In the genomic region with DNA sequence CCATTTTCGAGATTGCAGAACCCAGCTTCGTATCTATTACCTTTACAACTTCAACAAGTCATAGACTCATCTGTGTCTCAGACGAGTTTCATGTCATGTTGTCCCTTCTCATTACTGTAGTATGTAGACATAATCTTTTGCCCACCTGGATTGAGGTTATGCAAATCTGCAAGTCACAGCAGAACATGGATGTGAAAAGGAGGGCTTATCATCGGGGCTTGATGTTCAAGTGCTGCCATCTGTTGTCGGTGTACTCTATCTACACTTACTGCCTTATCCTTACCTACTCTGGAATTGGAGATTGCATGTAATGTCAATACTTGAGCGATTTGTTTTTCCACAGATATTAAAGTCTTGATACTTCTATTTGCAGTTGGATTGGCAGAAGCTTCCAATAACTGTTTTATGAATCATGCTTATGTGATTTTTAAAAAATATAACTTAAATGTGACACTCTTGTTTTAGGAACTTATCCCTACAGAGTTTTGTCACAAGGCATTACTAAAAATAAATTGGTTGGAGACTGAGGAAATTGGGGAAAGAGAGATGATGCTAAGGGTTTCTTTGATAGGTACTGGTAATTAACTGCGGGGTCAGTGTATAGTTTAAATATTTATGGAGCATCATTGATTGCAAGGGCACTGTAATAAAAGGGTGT, we compare ENCODE assay signal across 8 cellular contexts. TPM values are rescaled to one million over a fixed set of nuclear protein-coding genes. Genes with fewer than 3 reads are reported as not detected.
DNase-seq lines count a peak whose midpoint lies in the region; ATAC-seq and TF ChIP-seq lines count a peak whose summit lies in the region.

No MANE protein-coding gene starts in this region.

- TF ChIP-seq RAD21 in SK-N-SH (IDR thresholded peaks at IDR 0.05; ENCODE audit: low read length): peak; percentile 88

- peaks cover 1 to 2% (median 2%) of the 10 kb centered on the region in 3 donors for H3K27me3 Mint-ChIP-seq in CD14-positive monocyte (ENCODE audit: low read depth in 3 of 3)
- H3K27me3 Mint-ChIP-seq in MCF 10A (ENCODE audit: insufficient read depth, unreplicated experiment): no peaks in the 10 kb centered on the region

- H3K4me3 ChIP-seq in SK-N-SH (ENCODE audit: low read depth in 2 of 2, low read length in 1 of 2) (no peak overlapping the region; a peak in 1 of 4 replicates), stomach (no peak overlapping the region)

- 30% methylated on average over 7 of the region's 7 CpGs for WGBS in SK-N-SH (ENCODE audit: low lambda C conversion rate)
- WGBS in stomach, 5 donors: 25 to 33% (median 28%) methylated on average over 7 of the region's 7 CpGs

- intact Hi-C loops in CD14-positive monocyte (cut with micrococcal nuclease): loop anchor here in 1 of 2 donors (10.0 kb wide), 1 partner anchor 120 kb away; the partner anchor contains the start of gene DCBLD1
- intact Hi-C loops in MCF 10A (cut with micrococcal nuclease): loop anchor here (1.0 to 2.0 kb wide), 5 partner anchors 156 to 632 kb away; no protein-coding TSS in a partner anchor
- intact Hi-C loops in left colon (cut with DNase I, micrococcal nuclease): loop anchor here in 1 of 2 donors (5.0 kb wide), 2 partner anchors 163 to 263 kb away; no protein-coding TSS in a partner anchor
- intact Hi-C loops in stomach (cut with DNase I; ENCODE audit: low total_unique reads): no loop called here

- CTCF ChIA-PET in SK-N-SH (lab: Yijun Ruan, JAX) (interaction anchor here (0.6 to 8.1 kb wide), 21 partner anchors 9 to 260 kb away, joined by 3 to 108 read pairs (median 4); no protein-coding TSS in a partner anchor), MCF 10A (lab: Yijun Ruan, JAX) (interaction anchor here (0.5 to 5.9 kb wide), 44 partner anchors 11 to 1075 kb away, joined by 3 to 50 read pairs (median 4); partner anchors contain the start of genes DCBLD1 and ROS1)

- H3K4me3 Mint-ChIP-seq in CD14-positive monocyte (no peak overlapping the region), MCF 10A (ENCODE audit: unreplicated experiment) (no peak overlapping the region)

- H3K79me2 ChIP-seq in SK-N-SH (ENCODE audit: insufficient read depth): peaks cover 21% of the 10 kb centered on the region

- H3K9ac ChIP-seq in SK-N-SH: no peak overlapping the region

- no peak for DNase-seq in CD14-positive monocyte (ENCODE audit: low spot score)
- peak; percentile 39 for DNase-seq in NCI-H1048 (lab: John Stamatoyannopoulos, UW)
- DNase-seq in SK-N-SH: peak; percentile 67
- peak; percentile 78 for DNase-seq in MCF 10A (ENCODE audit: unreplicated experiment)
- DNase-seq in left colon: peak; percentile 26 to 45
- DNase-seq in stomach: peak; percentile 39

- H3K9me3 ChIP-seq in SK-N-SH (no peaks in the 10 kb centered on the region), stomach (no peaks in the 10 kb centered on the region)

- no TSS peak for BruUV-seq in MCF 10A (replicated peaks; lab: Mats Ljungman, UMichigan)

- no peaks in the 10 kb centered on the region for H3K36me3 Mint-ChIP-seq in CD14-positive monocyte
- H3K36me3 Mint-ChIP-seq in MCF 10A (ENCODE audit: insufficient read depth, unreplicated experiment): no peaks in the 10 kb centered on the region

- TF ChIP-seq EP300 in SK-N-SH (IDR thresholded peaks at IDR 0.05; ENCODE audit: borderline replicate concordance in 1 of 2, low read depth in 1 of 2, low read length in 1 of 2) (no peak), stomach (IDR thresholded peaks at IDR 0.05) (no peak)

- H3K9me2 ChIP-seq in SK-N-SH: no peaks in the 10 kb centered on the region

- no peak overlapping the region for H2AFZ ChIP-seq in SK-N-SH (ENCODE audit: low read depth)

- H3K4me2 ChIP-seq in SK-N-SH: no peak overlapping the region

- ATAC-seq in GM18511 (IDR thresholded peaks at IDR 0.05; ENCODE audit: unreplicated experiment) (peak; percentile 38), HG02852 (IDR thresholded peaks at IDR 0.05; ENCODE audit: unreplicated experiment) (peak; percentile 42), left colon (peak; percentile 24)

- no peak for TF ChIP-seq POLR2A in stomach (IDR thresholded peaks at IDR 0.05)

- H3K9me3 Mint-ChIP-seq in CD14-positive monocyte (peaks cover 0 to 1% (median 0%) of the 10 kb centered on the region in 7 donors), MCF 10A (ENCODE audit: unreplicated experiment) (no peaks in the 10 kb centered on the region)

- H3K4me1 Mint-ChIP-seq in CD14-positive monocyte (peaks cover 31% of the 10 kb centered on the region), MCF 10A (ENCODE audit: insufficient read depth, unreplicated experiment) (peaks cover 6% of the 10 kb centered on the region)

- peak; percentile 73 for TF ChIP-seq CTCF in CD14-positive monocyte (IDR thresholded peaks at IDR 0.05)
- peak; percentile 84 for TF ChIP-seq CTCF in SK-N-SH (IDR thresholded peaks at IDR 0.05)
- TF ChIP-seq CTCF in MCF 10A (IDR thresholded peaks at IDR 0.05; ENCODE audit: unreplicated experiment): peak; percentile 76
- peak in 5 of 7 experiments; percentile 50 to 72 (median 63) for TF ChIP-seq CTCF in stomach (IDR thresholded peaks at IDR 0.05)

- H3K27ac ChIP-seq in SK-N-SH (ENCODE audit: low read depth in 2 of 2, low read length in 1 of 2) (no peak overlapping the region), stomach (no peak overlapping the region)

- H3K27ac Mint-ChIP-seq in CD14-positive monocyte: no peak overlapping the region
- H3K27ac Mint-ChIP-seq in MCF 10A (ENCODE audit: low read depth, unreplicated experiment): no peak overlapping the region

- H3K36me3 ChIP-seq in SK-N-SH (replicated peaks in 1 of 2; ENCODE audit: control insufficient read depth in 1 of 2, insufficient read depth in 2 of 2, low read length in 1 of 2): no peaks in the 10 kb centered on the region
- H3K36me3 ChIP-seq in stomach: no peaks in the 10 kb centered on the region

- H3F3A ChIP-seq in SK-N-SH (replicated peaks; ENCODE audit: insufficient read depth): peaks cover 8% of the 10 kb centered on the region

- POLR2A ChIA-PET in SK-N-SH (lab: Yijun Ruan, JAX) (no interaction called here), MCF 10A (lab: Yijun Ruan, JAX) (interaction anchor here (0.5 to 5.7 kb wide), 4 partner anchors 44 to 201 kb away, joined by 3 to 51 read pairs (median 4); no protein-coding TSS in a partner anchor)

- H3K27me3 ChIP-seq in SK-N-SH (ENCODE audit: insufficient read depth) (no peaks in the 10 kb centered on the region), stomach (no peaks in the 10 kb centered on the region)

- peaks cover 8% of the 10 kb centered on the region; the same call in 1 of the 2 replicates for H4K20me1 ChIP-seq in SK-N-SH (ENCODE audit: insufficient read depth)

- peaks cover 0 to 3% of the 10 kb centered on the region in 2 experiments; a peak in 1 of 4 replicates for H3K4me1 ChIP-seq in SK-N-SH (ENCODE audit: control insufficient read depth in 1 of 2, insufficient read depth in 2 of 2, low read depth in 1 of 2, low read length in 1 of 2)
- H3K4me1 ChIP-seq in stomach: peaks cover 6 to 26% (median 17%) of the 10 kb centered on the region in 4 donors

TF ChIP-seq in SK-N-SH, 30 proteins besides CTCF, POLR2A, EP300 and RAD21:
- TF ChIP-seq USF1 (IDR thresholded peaks at IDR 0.05; ENCODE audit: borderline replicate concordance, low read depth): no peak
- TF ChIP-seq SMC3 (IDR thresholded peaks at IDR 0.05; ENCODE audit: low read depth, low read length): peak; percentile 89
- TF ChIP-seq GABPA (IDR thresholded peaks at IDR 0.05; ENCODE audit: low read depth): no peak
- TF ChIP-seq JUND (IDR thresholded peaks at IDR 0.05): no peak
- TF ChIP-seq CHD2 (IDR thresholded peaks at IDR 0.05; ENCODE audit: low read length, partially characterized antibody): no peak
TF ChIP-seq in SK-N-SH: peak in this region for 1.

RNA-seq across cellular contexts. Expression of gene GOPC, which starts 3.0 kb away (rescaled TPM):
- 1 to 10 TPM; 2.7 to 5.2 TPM for polyA plus RNA-seq in CD14-positive monocyte
- 20.8 and 31.4 TPM in 2 replicates for polyA plus RNA-seq in SK-N-SH (2012; rRNA removed)
- polyA plus RNA-seq in SK-N-SH (2012; cell fraction: cytosol; rRNA removed): 28.8 and 37.7 TPM in 2 replicates
- polyA plus RNA-seq in SK-N-SH (2012; cell fraction: nucleus; rRNA removed): 20.0 and 46.4 TPM in 2 replicates
- total RNA-seq in MCF 10A (2022): 53.2 and 55.7 TPM in 2 replicates
- 10 to 100 TPM; 25.1 to 37.2 TPM for total RNA-seq in left colon
- total RNA-seq in stomach: 10 to 100 TPM in 4 of 5 donors, 1 to 10 TPM in 1; 4.7 to 49.4 (median 22.9) TPM
- 10 to 100 TPM in 1 of 3 donors, 1 to 10 TPM in 2; 9.5 to 12.7 (median 9.9) TPM for polyA plus RNA-seq in stomach
